ENCODE assay signal across 11 cellular contexts in the genomic region with DNA sequence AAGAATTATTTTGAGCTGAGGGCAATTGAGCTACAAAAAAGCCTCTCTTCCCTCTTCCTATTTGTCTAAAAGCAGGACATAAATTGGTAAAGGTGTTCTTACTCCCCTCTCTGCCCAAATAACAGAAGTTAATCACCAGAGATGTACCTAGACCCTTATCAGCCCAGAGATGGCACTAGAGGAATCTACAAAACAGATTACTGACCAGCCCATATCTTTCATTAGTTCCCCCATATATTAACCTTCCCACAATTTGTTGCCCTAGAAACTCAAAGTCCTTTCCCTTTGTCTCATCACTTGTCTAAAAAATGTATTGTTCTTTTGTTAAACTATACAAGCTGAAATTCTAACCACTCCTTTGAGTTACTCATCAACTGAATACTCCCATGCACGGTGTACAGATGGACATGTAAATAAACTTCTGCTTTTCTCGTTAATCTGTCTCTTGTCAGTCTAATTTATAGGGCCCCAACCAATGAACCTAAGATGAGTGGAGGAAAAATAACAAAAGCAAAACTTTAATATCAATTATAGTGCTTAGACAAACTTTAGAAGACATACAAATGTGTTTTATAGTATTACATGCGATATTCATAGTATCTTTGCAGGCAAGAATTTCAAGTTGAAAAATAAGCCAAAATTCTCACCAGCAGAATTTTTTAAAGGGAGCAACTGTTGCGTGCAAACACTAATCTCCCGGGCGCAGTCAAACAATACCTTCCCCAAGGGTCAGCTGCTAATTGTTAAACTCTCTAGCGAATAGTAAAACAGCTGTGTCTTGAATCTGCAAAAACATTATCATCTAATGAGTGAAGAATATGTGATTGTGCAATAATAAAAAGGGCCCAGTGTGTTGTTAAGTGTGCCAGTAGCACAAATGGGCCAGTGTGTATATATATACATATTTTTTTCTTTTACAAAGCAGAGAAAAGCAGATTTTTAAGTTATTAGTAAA.
DNase-seq lines count a peak whose midpoint lies in the region; ATAC-seq and TF ChIP-seq lines count a peak whose summit lies in the region.
"Had no signal": no experiment of that assay in that cellular context is flagged by ENCODE, and none has a peak within 500 bp of the region (broad histone marks: within the 10 kb centered on the region; RNA-seq: fewer than 3 reads in every experiment).

No MANE protein-coding gene starts in this region.

- H3K27ac Mint-ChIP-seq in nephron: peak overlapping the region; percentile 19 to 45 (median 32)
- H3K27ac Mint-ChIP-seq: stimulated activated effector memory CD8-positive, alpha-beta T cell treated with anti-CD3 and anti-CD28 coated beads, Interleukin-12 subunit alpha, Interleukin-12 subunit beta, amount 100 ng/mL, for 72 hours had no signal

- H3K4me3 ChIP-seq in OCI-LY3 (ENCODE audit: low read length): no peak overlapping the region
- H3K4me3 ChIP-seq: MG63, prostate gland had no signal

- H3K9me3 Mint-ChIP-seq in nephron: peaks cover 8% of the 10 kb centered on the region
- H3K9me3 Mint-ChIP-seq: stimulated activated effector memory CD8-positive, alpha-beta T cell treated with anti-CD3 and anti-CD28 coated beads, Interleukin-12 subunit alpha, Interleukin-12 subunit beta, amount 100 ng/mL, for 72 hours had no signal

- H3K9ac ChIP-seq in OCI-LY3 (ENCODE audit: low read length): no peak overlapping the region

- H3K27me3 Mint-ChIP-seq in nephron (ENCODE audit: low read depth): no peaks in the 10 kb centered on the region

- no peaks in the 10 kb centered on the region for H3K36me3 ChIP-seq in OCI-LY3 (replicated peaks; ENCODE audit: low read depth, low read length)
- H3K36me3 ChIP-seq: MG63, prostate gland had no signal

- no peaks in the 10 kb centered on the region for H3K27me3 ChIP-seq in OCI-LY3 (ENCODE audit: low read depth, low read length)
- H3K27me3 ChIP-seq: MG63 had no signal

- no peak overlapping the region for H3K4me2 ChIP-seq in OCI-LY3 (ENCODE audit: low read length)

- H4K20me1 ChIP-seq in OCI-LY3 (ENCODE audit: insufficient read depth, low read length): no peaks in the 10 kb centered on the region

- peak; percentile 35 for DNase-seq in DMS 273 (lab: John Stamatoyannopoulos, UW; ENCODE audit: unreplicated experiment)
- no peak for DNase-seq in DMS 273 treated with DMSO at 0.1 percent for 48 hours (lab: John Stamatoyannopoulos, UW)
- DNase-seq in NCI-H1092 (lab: John Stamatoyannopoulos, UW): no peak
- DNase-seq in NCI-H446 treated with DMSO at 0.1 percent for 48 hours (lab: John Stamatoyannopoulos, UW): no peak
- DNase-seq in NCI-H1092 treated with DMSO at 0.1 percent for 48 hours (lab: John Stamatoyannopoulos, UW): no peak
- DNase-seq: MG63 had no signal

- no peaks in the 10 kb centered on the region for H3K9me3 ChIP-seq in OCI-LY3 (ENCODE audit: insufficient read depth, low read length)
- H3K9me3 ChIP-seq: MG63, prostate gland had no signal

- H3K4me1 Mint-ChIP-seq in nephron: peaks cover 23% of the 10 kb centered on the region

- H3K36me3 Mint-ChIP-seq in nephron (ENCODE audit: low read depth): no peaks in the 10 kb centered on the region
- H3K36me3 Mint-ChIP-seq: stimulated activated effector memory CD8-positive, alpha-beta T cell treated with anti-CD3 and anti-CD28 coated beads, Interleukin-12 subunit alpha, Interleukin-12 subunit beta, amount 100 ng/mL, for 72 hours had no signal

- no peaks in the 10 kb centered on the region for H3K79me2 ChIP-seq in OCI-LY3 (ENCODE audit: low read length)

- peak; percentile 40 for ATAC-seq in HG02798 (IDR thresholded peaks at IDR 0.05; ENCODE audit: poor library complexity, unreplicated experiment)
- ATAC-seq: stimulated activated effector memory CD8-positive, alpha-beta T cell treated with anti-CD3 and anti-CD28 coated beads, Interleukin-12 subunit alpha, Interleukin-12 subunit beta, amount 100 ng/mL, for 72 hours had no signal

- H3K27ac ChIP-seq in OCI-LY3 (ENCODE audit: low read length): no peak overlapping the region
- H3K27ac ChIP-seq: prostate gland had no signal

- TF ChIP-seq CTCF in OCI-LY3 (IDR thresholded peaks at IDR 0.05; ENCODE audit: low read depth, low read length): peak; percentile 28
- TF ChIP-seq CTCF in nephron (IDR thresholded peaks at IDR 0.05; ENCODE audit: unreplicated experiment in 3 of 3): no peak

- peaks cover 3% of the 10 kb centered on the region; the same call in 1 of the 2 replicates for H3K4me1 ChIP-seq in OCI-LY3 (ENCODE audit: low read length)

- H2AFZ ChIP-seq in OCI-LY3 (ENCODE audit: low read depth, low read length): no peak overlapping the region

- H3K4me3 Mint-ChIP-seq in nephron: no peak overlapping the region
- H3K4me3 Mint-ChIP-seq: stimulated activated effector memory CD8-positive, alpha-beta T cell treated with anti-CD3 and anti-CD28 coated beads, Interleukin-12 subunit alpha, Interleukin-12 subunit beta, amount 100 ng/mL, for 72 hours had no signal
